In genomic region chr4:85496933-85497332, GRCh38 we compare ENCODE assay signal across 10 cellular contexts.
DNase-seq lines count a peak whose midpoint lies in the region; ATAC-seq and TF ChIP-seq lines count a peak whose summit lies in the region.
"Had no signal": no experiment of that assay in that cellular context is flagged by ENCODE, and none has a peak within 500 bp of the region (broad histone marks: within the 10 kb centered on the region; RNA-seq: fewer than 3 reads in every experiment).

No MANE protein-coding gene starts in this region.

- no peak for ATAC-seq in GM21423 (IDR thresholded peaks at IDR 0.05; ENCODE audit: unreplicated experiment)
- ATAC-seq: gastroesophageal sphincter had no signal

- no peaks in the 10 kb centered on the region for H4K20me1 ChIP-seq in OCI-LY1 (ENCODE audit: insufficient read depth, low read length)

- H2AFZ ChIP-seq in OCI-LY1 (ENCODE audit: low read length): no peak overlapping the region

- TF ChIP-seq CTCF in OCI-LY1 (IDR thresholded peaks at IDR 0.05; ENCODE audit: low read length) (no peak), epithelial cell of esophagus (IDR thresholded peaks at IDR 0.05; ENCODE audit: insufficient read depth, low read depth, low read length, missing control alignments) (no peak), retinal pigment epithelial cell (conservative IDR thresholded peaks at IDR 0.05; ENCODE audit: low read depth, low read length) (no peak)

- peak overlapping the region; percentile 74 for H3K4me2 ChIP-seq in OCI-LY1 (ENCODE audit: low read length)

- H3K27ac ChIP-seq in OCI-LY1 (ENCODE audit: low read depth, low read length, poor library complexity, severe bottlenecking): peak overlapping the region; percentile 87

- H3F3A ChIP-seq in OCI-LY1 (ENCODE audit: insufficient read depth, low read length): 0 out of 2 replicates have a peak, but pooled peaks cover 7% of the 10 kb centered on the region

- H3K9me2 ChIP-seq in OCI-LY1 (ENCODE audit: low read depth, low read length): no peaks in the 10 kb centered on the region

- peaks cover 96% of the 10 kb centered on the region for H3K79me2 ChIP-seq in OCI-LY1 (ENCODE audit: insufficient read depth, low read length)

- H3K4me1 ChIP-seq in OCI-LY1 (ENCODE audit: insufficient read depth, low read length, severe bottlenecking): peaks cover 64% of the 10 kb centered on the region

- H3K4me3 ChIP-seq in OCI-LY1 (ENCODE audit: low read depth, low read length, poor library complexity, severe bottlenecking) (peak overlapping the region; percentile 49), epithelial cell of esophagus (ENCODE audit: low read length) (no peak overlapping the region), retinal pigment epithelial cell (ENCODE audit: low read length) (no peak overlapping the region)
- H3K4me3 ChIP-seq: gastroesophageal sphincter had no signal

- H3K36me3 ChIP-seq in OCI-LY1 (ENCODE audit: insufficient read depth, low read length): peaks cover 45% of the 10 kb centered on the region
- H3K36me3 ChIP-seq: gastroesophageal sphincter had no signal

- peaks cover 3% of the 10 kb centered on the region; the same call in 1 of the 2 replicates for H3K9me3 ChIP-seq in OCI-LY1 (ENCODE audit: low read length)
- H3K9me3 ChIP-seq: gastroesophageal sphincter had no signal

- peak overlapping the region; percentile 64 for H3K9ac ChIP-seq in OCI-LY1 (ENCODE audit: low read length)

- no peaks in the 10 kb centered on the region for H3K27me3 ChIP-seq in OCI-LY1 (ENCODE audit: insufficient read depth, low read length)
- H3K27me3 ChIP-seq: gastroesophageal sphincter had no signal

- DNase-seq in ELR (ENCODE audit: low read depth) (peak; percentile 91), epithelial cell of esophagus (ENCODE audit: low read depth) (peak; percentile 88), retinal pigment epithelial cell (ENCODE audit: low read depth) (peak; percentile 88), DMS153 (lab: John Stamatoyannopoulos, UW) (no peak), NCI-H2081 (lab: John Stamatoyannopoulos, UW) (no peak), NCI-H1417 treated with DMSO at 0.1 percent for 48 hours (lab: John Stamatoyannopoulos, UW) (no peak)
- DNase-seq: DMS53 had no signal

Comparison
In these comparisons a context has a peak if more than half of its experiments do, and no peak if none do; other contexts are left out.
1. DNase-seq: peak in ELR (single experiment), epithelial cell of esophagus (single experiment) and retinal pigment epithelial cell (single experiment); none in DMS153 (single experiment), NCI-H2081 (0 of 2) and NCI-H1417 treated with DMSO at 0.1 percent for 48 hours (single experiment).